Comparison of ENCODE assay signal across 22 cellular contexts in the genomic region with DNA sequence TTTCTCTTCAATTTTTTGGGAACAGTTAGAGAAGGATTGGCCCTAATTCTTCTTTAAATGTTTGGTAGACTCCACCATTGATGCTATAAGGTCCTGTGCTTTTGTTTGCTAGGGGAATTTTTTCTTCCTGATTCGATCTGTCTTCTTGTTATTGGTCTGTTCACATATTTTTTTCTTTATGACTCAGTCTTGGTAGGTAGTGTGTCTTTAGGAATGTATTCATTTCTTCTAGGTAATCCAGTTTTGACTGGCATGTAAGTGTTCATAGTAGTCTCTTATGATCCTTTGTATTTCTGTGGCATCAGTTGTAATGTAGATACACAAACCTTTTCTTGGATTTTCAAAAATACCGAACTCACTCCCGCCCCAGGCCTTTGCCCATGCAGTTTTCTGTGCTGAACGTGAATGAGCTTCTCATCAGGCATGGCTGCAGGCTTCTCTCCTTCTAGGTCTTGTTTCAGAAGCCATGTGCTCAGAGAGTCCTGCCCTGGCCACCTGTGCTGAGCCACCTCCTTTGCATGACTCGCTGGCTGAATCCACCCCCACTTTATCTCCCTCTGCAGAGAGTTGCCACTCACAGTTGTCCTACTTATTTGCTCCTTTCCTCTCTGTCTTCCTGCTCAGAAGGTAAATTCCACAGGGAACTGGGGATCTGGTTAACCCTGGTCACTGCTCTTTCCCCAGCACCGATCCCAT.
"Had no signal": no experiment of that assay in that cellular context is flagged by ENCODE, and none has a peak within 500 bp of the region (broad histone marks: within the 10 kb centered on the region; RNA-seq: fewer than 3 reads in every experiment).

No MANE protein-coding gene starts in this region.

- H3K36me3 ChIP-seq: right atrium auricular region, thyroid gland had no signal

- H3K4me3 Mint-ChIP-seq: activated CD4-positive, alpha-beta memory T cell treated with anti-CD3 and anti-CD28 coated beads for 36 hours; activated naive CD8-positive, alpha-beta T cell treated with anti-CD3 and anti-CD28 coated beads for 36 hours; memory B cell; naive B cell; neural crest cell; T-helper 2 cell treated with Interferon-gamma antibody and Interleukin-4, amounts not matched to agents 5 μg/mL and 100 μg/mL, for 36 hours had no signal

- H3K27me3 ChIP-seq: body of pancreas, dorsolateral prefrontal cortex, right atrium auricular region, thyroid gland had no signal

- H3K27me3 Mint-ChIP-seq: activated CD4-positive, alpha-beta memory T cell treated with anti-CD3 and anti-CD28 coated beads for 36 hours; memory B cell; naive B cell had no signal

- H3K27ac Mint-ChIP-seq: activated CD4-positive, alpha-beta memory T cell treated with anti-CD3 and anti-CD28 coated beads for 36 hours; activated naive CD8-positive, alpha-beta T cell treated with anti-CD3 and anti-CD28 coated beads for 36 hours; memory B cell; naive B cell; progenitor cell of endocrine pancreas; T-helper 2 cell treated with Interferon-gamma antibody and Interleukin-4, amounts not matched to agents 5 μg/mL and 100 μg/mL, for 36 hours had no signal

- DNase-seq: activated CD4-positive, alpha-beta memory T cell treated with anti-CD3 and anti-CD28 coated beads for 36 hours; activated naive CD8-positive, alpha-beta T cell treated with anti-CD3 and anti-CD28 coated beads for 36 hours; amniotic stem cell; body of pancreas; caudate nucleus; dorsolateral prefrontal cortex; foreskin melanocyte; kidney; left ventricle myocardium superior; mucosa of descending colon; naive B cell; stimulated activated CD4-positive, alpha-beta T cell treated with anti-CD3 and anti-CD28 coated beads, Interleukin-12 subunit alpha, Interleukin-12 subunit beta, amount 100 ng/mL, for 4 hours; stimulated activated CD4-positive, alpha-beta T cell treated with anti-CD3 and anti-CD28 coated beads, Interleukin-1b, Interleukin-23, amount 100 ng/mL, for 48 hours; stimulated activated CD8-positive, alpha-beta memory T cell treated with anti-CD3 and anti-CD28 coated beads, Interleukin-4, amount 100 ng/mL, for 48 hours; stimulated activated naive CD4-positive, alpha-beta T cell treated with Interleukin-2 at 50 U/mL for 16 hours; thyroid gland had no signal

- H3K4me1 Mint-ChIP-seq: activated naive CD8-positive, alpha-beta T cell treated with anti-CD3 and anti-CD28 coated beads for 36 hours; memory B cell; naive B cell; neural crest cell had no signal

- H3K9me3 Mint-ChIP-seq: activated CD4-positive, alpha-beta memory T cell treated with anti-CD3 and anti-CD28 coated beads for 36 hours; activated naive CD8-positive, alpha-beta T cell treated with anti-CD3 and anti-CD28 coated beads for 36 hours; naive B cell; neural crest cell; T-helper 2 cell treated with Interferon-gamma antibody and Interleukin-4, amounts not matched to agents 5 μg/mL and 100 μg/mL, for 36 hours had no signal

- ATAC-seq: body of pancreas, left ventricle myocardium superior, mucosa of descending colon had no signal

- H3K27ac ChIP-seq: body of pancreas, epithelial cell of prostate, right atrium auricular region, thyroid gland had no signal

- H3K4me3 ChIP-seq: body of pancreas, dorsolateral prefrontal cortex, mucosa of descending colon, right atrium auricular region, thyroid gland had no signal

- H3K4me1 ChIP-seq: body of pancreas, right atrium auricular region, thyroid gland had no signal

- H3K36me3 Mint-ChIP-seq: activated CD4-positive, alpha-beta memory T cell treated with anti-CD3 and anti-CD28 coated beads for 36 hours; activated naive CD8-positive, alpha-beta T cell treated with anti-CD3 and anti-CD28 coated beads for 36 hours; memory B cell; naive B cell had no signal

- H3K9me3 ChIP-seq: body of pancreas, mucosa of descending colon, right atrium auricular region, thyroid gland had no signal
